Comparison of ENCODE assay signal across 16 cellular contexts in genomic region chr3:78737988-78738387, GRCh38.
DNase-seq lines count a peak whose midpoint lies in the region; ATAC-seq and TF ChIP-seq lines count a peak whose summit lies in the region.
"Had no signal": no experiment of that assay in that cellular context is flagged by ENCODE, and none has a peak within 500 bp of the region (broad histone marks: within the 10 kb centered on the region; RNA-seq: fewer than 3 reads in every experiment).

No MANE protein-coding gene starts in this region.

- H3K9me3 Mint-ChIP-seq in nephron, result no peaks in the 10 kb centered on the region

- no peaks in the 10 kb centered on the region for H3K27me3 ChIP-seq in aorta (ENCODE audit: control insufficient read depth in 1 of 2, insufficient read depth in 2 of 2, low read length in 1 of 2)
- H3K27me3 ChIP-seq: cardiac muscle cell, esophagus squamous epithelium had no signal

- H3K27ac ChIP-seq in aorta (ENCODE audit: low read depth in 1 of 2, low read length in 2 of 2), result no peak overlapping the region
- H3K27ac ChIP-seq: cardiac muscle cell, esophagus squamous epithelium had no signal

- H3K4me3 Mint-ChIP-seq in nephron, result no peak overlapping the region
- H3K4me3 Mint-ChIP-seq: activated B cell treated with CpG ODN at 0.5 μM for 24 hours had no signal

- intact Hi-C loops in aorta (cut with DNase I), result no loop called here

- H3K9me3 ChIP-seq in aorta (ENCODE audit: control insufficient read depth, low read length), result no peaks in the 10 kb centered on the region
- H3K9me3 ChIP-seq: esophagus squamous epithelium, HAP-1 had no signal

- H3K4me3 ChIP-seq in aorta (ENCODE audit: low read length in 2 of 2), result no peak overlapping the region
- H3K4me3 ChIP-seq: cardiac muscle cell, esophagus squamous epithelium, HAP-1, K562 had no signal

- no peaks in the 10 kb centered on the region for H3K36me3 ChIP-seq in aorta (ENCODE audit: control insufficient read depth in 1 of 2, insufficient read depth in 2 of 2, low read length in 1 of 2)
- H3K36me3 ChIP-seq: cardiac muscle cell, esophagus squamous epithelium, HAP-1 had no signal

- H3K27ac Mint-ChIP-seq in nephron, result peak overlapping the region in 2 of 3 experiments; percentile 12 to 62
- H3K27ac Mint-ChIP-seq: activated B cell treated with CpG ODN at 0.5 μM for 24 hours had no signal

- 75 to 89% methylated on average over 5 of the region's 5 CpGs for WGBS in aorta, 2 donors

- peak; percentile 16 for DNase-seq in EL
- peak; percentile 22 for DNase-seq in NCI-H226
- peak; percentile 18 for DNase-seq in cerebellum (ENCODE audit: low spot score)
- DNase-seq in aorta, result no peak
- DNase-seq: activated B cell treated with CpG ODN at 0.5 μM for 24 hours; activated T-cell treated with anti-CD3 and anti-CD28 coated beads, Interleukin-2, amount 50 U/mL, for 48 hours; esophagus squamous epithelium; SIG-M5; stimulated activated CD4-positive, alpha-beta T cell treated with anti-CD3 and anti-CD28 coated beads, Interleukin-1b, Interleukin-23, amount 100 ng/mL, for 48 hours; stimulated activated naive CD4-positive, alpha-beta T cell had no signal

- H3K27me3 Mint-ChIP-seq in nephron (ENCODE audit: low read depth), result no peaks in the 10 kb centered on the region
- H3K27me3 Mint-ChIP-seq: activated B cell treated with CpG ODN at 0.5 μM for 24 hours had no signal

- H3K36me3 Mint-ChIP-seq in nephron (ENCODE audit: low read depth), result peaks cover 9% of the 10 kb centered on the region

- H3K4me1 Mint-ChIP-seq in nephron, result peaks cover 21% of the 10 kb centered on the region
- H3K4me1 Mint-ChIP-seq: activated B cell treated with CpG ODN at 0.5 μM for 24 hours had no signal

- no peaks in the 10 kb centered on the region for H3K4me1 ChIP-seq in aorta (ENCODE audit: control insufficient read depth in 1 of 2, insufficient read depth in 2 of 2, low read length in 2 of 2)

- TF ChIP-seq CTCF in nephron (IDR thresholded peaks at IDR 0.05; ENCODE audit: unreplicated experiment in 3 of 3), result no peak

- no peak for ATAC-seq in aorta (ENCODE audit: low FRiP score)
- ATAC-seq in HG02870 (IDR thresholded peaks at IDR 0.05; ENCODE audit: unreplicated experiment), result no peak
- no peak for ATAC-seq in HG02852 (IDR thresholded peaks at IDR 0.05; ENCODE audit: unreplicated experiment)
- ATAC-seq: K562 had no signal

Comparison
In these comparisons a context has a peak if more than half of its experiments do, and no peak if none do; other contexts are left out.
1. DNase-seq: peak in EL (single experiment), NCI-H226 (single experiment) and cerebellum (single experiment); none in aorta (0 of 2).